ENCODE assay signal across 23 cellular contexts in genomic region chr11:107691003-107691402, GRCh38. TPM values are rescaled to one million over a fixed set of nuclear protein-coding genes. Genes with fewer than 3 reads are reported as not detected.
A peak's percentile ranks its signal among the peaks of the same experiment; 100 is the strongest.
DNase-seq lines count a peak whose midpoint lies in the region; ATAC-seq, FAIRE-seq and TF ChIP-seq lines count a peak whose summit lies in the region.
"Had no signal": no experiment of that assay in that cellular context is flagged by ENCODE, and none has a peak within 500 bp of the region (broad histone marks: within the 10 kb centered on the region; RNA-seq: fewer than 3 reads in every experiment).

No MANE protein-coding gene starts in this region.

- H2BK5ac ChIP-seq in IMR-90 (ENCODE audit: low read depth, low read length, poor library complexity, severe bottlenecking) = peak overlapping the region; percentile 51

- H3K27me3 ChIP-seq in IMR-90 (ENCODE audit: control insufficient read depth, insufficient read depth, low read length) (no peaks in the 10 kb centered on the region), foreskin keratinocyte (peaks cover 12% of the 10 kb centered on the region), HepG2 (ENCODE audit: control insufficient read depth in 1 of 2, insufficient read depth in 2 of 2, low read length in 2 of 2) (no peaks in the 10 kb centered on the region)
- H3K27me3 ChIP-seq: tibial nerve had no signal

- H3K4me1 Mint-ChIP-seq in type B pancreatic cell (ENCODE audit: unreplicated experiment) = no peaks in the 10 kb centered on the region
- H3K4me1 Mint-ChIP-seq: activated CD8-positive, alpha-beta memory T cell treated with anti-CD3 and anti-CD28 coated beads, Interleukin-2, amount 10 ng/mL, durations not matched to agents 7 days and 5 days had no signal

- no peak overlapping the region for H2AK5ac ChIP-seq in IMR-90 (ENCODE audit: low read depth, low read length)

- BruUV-seq in IMR-90 (replicated peaks; lab: Mats Ljungman, UMichigan) (no TSS peak), HepG2 (replicated peaks; lab: Mats Ljungman, UMichigan) (no TSS peak)

- no peaks in the 10 kb centered on the region for H3K36me3 Mint-ChIP-seq in type B pancreatic cell
- H3K36me3 Mint-ChIP-seq: activated CD8-positive, alpha-beta memory T cell treated with anti-CD3 and anti-CD28 coated beads, Interleukin-2, amount 10 ng/mL, durations not matched to agents 7 days and 5 days; CD14-positive monocyte; natural killer cell treated with Interleukin-12 subunit alpha and Interleukin-12 subunit beta and Interleukin-15 and Interleukin-18, amount 100 ng/mL, for 72 hours had no signal

- H4K20me1 ChIP-seq in IMR-90 (ENCODE audit: insufficient read depth, low read length) (no peaks in the 10 kb centered on the region), HepG2 (ENCODE audit: insufficient read depth, low read length) (no peaks in the 10 kb centered on the region)

- H3K27me3 Mint-ChIP-seq in type B pancreatic cell = peaks cover 8% of the 10 kb centered on the region

- dilution Hi-C loops in IMR-90 (cut with HindIII; ENCODE audit: low sequenced_read_pairs, unreplicated experiment) = no loop called here

- H4K8ac ChIP-seq in IMR-90 (ENCODE audit: low read depth in 2 of 2, low read length in 2 of 2) = peak overlapping the region in 1 of 2 experiments; percentile 29; a peak in 2 of 4 replicates

- H2BK20ac ChIP-seq in IMR-90 (ENCODE audit: low read depth, low read length) = no peak overlapping the region

- H3K27ac Mint-ChIP-seq in type B pancreatic cell = no peak overlapping the region
- H3K27ac Mint-ChIP-seq: activated CD8-positive, alpha-beta memory T cell treated with anti-CD3 and anti-CD28 coated beads, Interleukin-2, amount 10 ng/mL, durations not matched to agents 7 days and 5 days; CD14-positive monocyte; natural killer cell treated with Interleukin-12 subunit alpha and Interleukin-12 subunit beta and Interleukin-15 and Interleukin-18, amount 100 ng/mL, for 72 hours had no signal

- H3K56ac ChIP-seq in IMR-90 (ENCODE audit: extremely low read depth, insufficient read depth, low read length) = no peak overlapping the region

- no peak overlapping the region; the same call in 1 of the 2 replicates for H3K23ac ChIP-seq in IMR-90 (ENCODE audit: low read depth, low read length)

- peak overlapping the region; percentile 70; the same call in 1 of the 2 replicates for H4K5ac ChIP-seq in IMR-90 (ENCODE audit: low read depth, low read length)

- H4K91ac ChIP-seq in IMR-90 (ENCODE audit: insufficient read depth, low read depth, low read length) = no peak overlapping the region

- no peak overlapping the region for H3K27ac ChIP-seq in IMR-90 (ENCODE audit: insufficient read depth, low read length)
- no peak overlapping the region for H3K27ac ChIP-seq in foreskin keratinocyte
- H3K27ac ChIP-seq in HepG2 (ENCODE audit: extremely low read length, insufficient read depth, low read length) = no peak overlapping the region
- H3K27ac ChIP-seq: heart left ventricle, tibial nerve had no signal

- intact Hi-C loops in IMR-90 (cut with micrococcal nuclease) (no loop called here), HepG2 (cut with micrococcal nuclease; ENCODE audit: unreplicated experiment) (no loop called here)

- no peaks in the 10 kb centered on the region for H3K9me3 ChIP-seq in IMR-90 (ENCODE audit: control insufficient read depth, insufficient read depth, low read length)
- no peaks in the 10 kb centered on the region for H3K9me3 ChIP-seq in HepG2 (ENCODE audit: low read length)
- H3K9me3 ChIP-seq: heart left ventricle, tibial nerve had no signal

- peak overlapping the region; percentile 43; the same call in 1 of the 2 replicates for H2BK120ac ChIP-seq in IMR-90 (ENCODE audit: low read depth, low read length)

- H3K4me2 ChIP-seq in IMR-90 (ENCODE audit: low read depth, low read length) (peak overlapping the region; percentile 50; the same call in 1 of the 2 replicates), HepG2 (ENCODE audit: low read depth, low read length) (no peak overlapping the region)

- no peak for TF ChIP-seq CTCF in IMR-90 (conservative IDR thresholded peaks at IDR 0.05; ENCODE audit: low read depth, low read length)
- no peak for TF ChIP-seq CTCF in astrocyte of the spinal cord (IDR thresholded peaks at IDR 0.05; ENCODE audit: low read depth, low read length)
- TF ChIP-seq CTCF in foreskin keratinocyte (conservative IDR thresholded peaks at IDR 0.05) = no peak
- TF ChIP-seq CTCF in type B pancreatic cell (conservative IDR thresholded peaks at IDR 0.05) = no peak
- no peak for TF ChIP-seq CTCF in HepG2 (CRISPR knock-in tag; IDR thresholded peaks at IDR 0.05)

- no peaks in the 10 kb centered on the region for H3K9me3 Mint-ChIP-seq in type B pancreatic cell
- H3K9me3 Mint-ChIP-seq: CD14-positive monocyte; natural killer cell treated with Interleukin-12 subunit alpha and Interleukin-12 subunit beta and Interleukin-15 and Interleukin-18, amount 100 ng/mL, for 72 hours had no signal

- no peaks in the 10 kb centered on the region for H3K36me3 ChIP-seq in IMR-90 (ENCODE audit: control insufficient read depth, insufficient read depth, low read length)
- no peaks in the 10 kb centered on the region for H3K36me3 ChIP-seq in HepG2 (replicated peaks in 1 of 2; ENCODE audit: control insufficient read depth in 1 of 2, insufficient read depth in 2 of 2, low read length in 2 of 2)
- H3K36me3 ChIP-seq: heart left ventricle, tibial nerve had no signal

- TF ChIP-seq POLR2A in IMR-90 (IDR thresholded peaks at IDR 0.05; ENCODE audit: low read depth, low read length) = no peak
- no peak for TF ChIP-seq POLR2A in GM18505 (IDR thresholded peaks at IDR 0.05; ENCODE audit: borderline replicate concordance, extremely low read depth, insufficient read depth, insufficient read length)
- no peak for TF ChIP-seq POLR2A in HepG2 (IDR thresholded peaks at IDR 0.05; ENCODE audit: insufficient read depth in 1 of 2, low read depth in 2 of 2, low read length in 2 of 2)

- no peaks in the 10 kb centered on the region for H3K9me1 ChIP-seq in IMR-90 (ENCODE audit: insufficient read depth, low read length)

- no CpG with 5 or more reads among the region's 3 CpGs for WGBS in IMR-90 (ENCODE audit: extremely low coverage in 2 of 2, insufficient read length in 1 of 2), 2 experiments
- 3% methylated on average over 3 of the region's 3 CpGs for WGBS in HepG2 (ENCODE audit: low lambda C conversion rate)

- CTCF ChIA-PET in IMR-90 (lab: Yijun Ruan, JAX) = no interaction called here
- CTCF ChIA-PET in HepG2 (lab: Yijun Ruan, JAX; ENCODE audit: low intra/inter-chr PET ratio, low total read pairs) = interaction anchor here (2.2 to 2.9 kb wide), 2 partner anchors 115 to 142 kb away, joined by 18 to 36 read pairs; no protein-coding TSS in a partner anchor

- no peak for TF ChIP-seq EP300 in HepG2 (IDR thresholded peaks at IDR 0.05; ENCODE audit: low read depth in 2 of 2, low read length in 2 of 2)
- TF ChIP-seq EP300 in HepG2 (CRISPR knock-in tag; IDR thresholded peaks at IDR 0.05; ENCODE audit: borderline replicate concordance) = no peak

- peak; percentile 33 for ATAC-seq in IMR-90 (ENCODE audit: low read depth)
- ATAC-seq in foreskin keratinocyte = peak; percentile 35
- ATAC-seq in GM18505 (IDR thresholded peaks at IDR 0.05; ENCODE audit: unreplicated experiment) = no peak
- no peak for ATAC-seq in HepG2
- ATAC-seq: activated CD8-positive, alpha-beta memory T cell treated with anti-CD3 and anti-CD28 coated beads, Interleukin-2, amount 10 ng/mL, durations not matched to agents 7 days and 5 days; heart left ventricle; natural killer cell treated with Interleukin-12 subunit alpha and Interleukin-12 subunit beta and Interleukin-15 and Interleukin-18, amount 100 ng/mL, for 72 hours had no signal

- no peak for TF ChIP-seq RAD21 in IMR-90 (IDR thresholded peaks at IDR 0.05; ENCODE audit: low read length)
- no peak for TF ChIP-seq RAD21 in HepG2 (CRISPR knock-in tag; IDR thresholded peaks at IDR 0.05)

- H3K14ac ChIP-seq in IMR-90 (replicated peaks; ENCODE audit: low read depth, low read length) = no peak overlapping the region

- H2AK9ac ChIP-seq in IMR-90 (replicated peaks; ENCODE audit: low read depth, low read length, poor library complexity) = no peak overlapping the region

- H2AFZ ChIP-seq in IMR-90 (replicated peaks; ENCODE audit: low read length, poor library complexity) = no peak overlapping the region
- no peak overlapping the region for H2AFZ ChIP-seq in HepG2 (ENCODE audit: low read length)

- POLR2A ChIA-PET in IMR-90 (lab: Charles Lee; ENCODE audit: unreplicated experiment) = no interaction called here
- POLR2A ChIA-PET in HepG2 (lab: Yijun Ruan, JAX) = no interaction called here

- no peak overlapping the region for H3K4me3 ChIP-seq in IMR-90 (ENCODE audit: insufficient read depth, low read depth, low read length)
- no peak overlapping the region for H3K4me3 ChIP-seq in astrocyte of the spinal cord (ENCODE audit: low read depth, low read length)
- no peak overlapping the region for H3K4me3 ChIP-seq in HepG2 (replicated peaks in 1 of 3; ENCODE audit: insufficient read depth in 1 of 3, low read depth in 2 of 3, low read length in 3 of 3)
- H3K4me3 ChIP-seq: heart left ventricle, tibial nerve had no signal

- H3K4me3 Mint-ChIP-seq in type B pancreatic cell = no peak overlapping the region
- H3K4me3 Mint-ChIP-seq: activated CD8-positive, alpha-beta memory T cell treated with anti-CD3 and anti-CD28 coated beads, Interleukin-2, amount 10 ng/mL, durations not matched to agents 7 days and 5 days; CD14-positive monocyte; natural killer cell treated with Interleukin-12 subunit alpha and Interleukin-12 subunit beta and Interleukin-15 and Interleukin-18, amount 100 ng/mL, for 72 hours had no signal

- 0 out of 3 replicates have a peak overlapping the region, but pooled peaks have one; percentile 10 for H2BK15ac ChIP-seq in IMR-90 (ENCODE audit: low read depth, low read length)

- DNase-seq in IMR-90 (peak; percentile 36), astrocyte of the spinal cord (ENCODE audit: low read depth, low spot score) (peak; percentile 59), foreskin keratinocyte (no peak), type B pancreatic cell (ENCODE audit: extremely low spot score, unreplicated experiment) (no peak), HepG2 (ENCODE audit: low spot score) (no peak), DMS 273 (lab: John Stamatoyannopoulos, UW; ENCODE audit: unreplicated experiment) (no peak)
- DNase-seq: activated CD4-positive, alpha-beta T cell treated with anti-CD3 and anti-CD28 coated beads for 1 hour; activated CD8-positive, alpha-beta memory T cell treated with anti-CD3 and anti-CD28 coated beads, Interleukin-2, amount 10 ng/mL, durations not matched to agents 7 days and 5 days; activated gamma-delta T cell; cortex of kidney; DMS79; heart left ventricle; NCI-H187 treated with DMSO at 0.1 percent for 48 hours; NCI-H524 treated with DMSO at 0.1 percent for 48 hours; stimulated activated naive CD4-positive, alpha-beta T cell; T-helper 9 cell had no signal

- H3K4me1 ChIP-seq in IMR-90 (ENCODE audit: control insufficient read depth, insufficient read depth, low read length) (peaks cover 4% of the 10 kb centered on the region; the same call in 1 of the 2 replicates), foreskin keratinocyte (peaks cover 2% of the 10 kb centered on the region), HepG2 (ENCODE audit: insufficient read depth, low read length) (no peaks in the 10 kb centered on the region)

- no peaks in the 10 kb centered on the region for H3K79me1 ChIP-seq in IMR-90 (ENCODE audit: low read depth in 1 of 2, low read length in 2 of 2)

- no peak overlapping the region; the same call in 1 of the 2 replicates for H3K9ac ChIP-seq in IMR-90 (ENCODE audit: low read depth, low read length)
- H3K9ac ChIP-seq in HepG2 (ENCODE audit: insufficient read depth, low read depth, low read length) = no peak overlapping the region

- peak overlapping the region; percentile 97; the same call in 1 of the 2 replicates for H3K18ac ChIP-seq in IMR-90 (ENCODE audit: low read depth, low read length)

- in situ Hi-C loops in IMR-90 (cut with MboI; ENCODE audit: low sequenced_read_pairs) = loop anchor here (5.0 kb wide), 1 partner anchor 124 kb away; the partner anchor contains the start of gene ALKBH8
- in situ Hi-C loops in astrocyte of the spinal cord (cut with HindIII; ENCODE audit: low sequenced_read_pairs) = no loop called here
- in situ Hi-C loops in HepG2 (cut with HindIII; ENCODE audit: extremely low pct_ligation_motif_present, low pct_unique_long_range_greater_than_20kb) = loop anchor here (5.0 kb wide), 1 partner anchor 124 kb away; the partner anchor contains the start of gene ALKBH8

- H3K79me2 ChIP-seq in HepG2 (ENCODE audit: insufficient read depth, low read length) = no peaks in the 10 kb centered on the region

- no peak for FAIRE-seq in HepG2 (lab: Jason Lieb, UNC)
- FAIRE-seq: islet of Langerhans had no signal

- H3K4ac ChIP-seq in IMR-90 (ENCODE audit: low read depth, low read length) = no peak overlapping the region

RNA-seq across cellular contexts. Expression of gene SLN, which starts 20.9 kb away (rescaled TPM):
- total RNA-seq in IMR-90 (2012; rRNA removed) (not detected in 2 replicates), foreskin keratinocyte (not detected in 2 replicates), type B pancreatic cell (ENCODE audit: low replicate concordance) (not detected in 2 replicates), HepG2 (2016; rRNA removed; fragmentation: Illumina TruSeq; extraction: Trizol) (not detected in 2 replicates)
- polyA plus RNA-seq in IMR-90 (2012; rRNA removed) (not detected in 2 replicates), foreskin keratinocyte (not detected in 2 replicates), HepG2 (2011; rRNA removed) (not detected in 2 replicates)
- polyA plus RNA-seq in IMR-90 (2012; cell fraction: cytosol; rRNA removed) = not detected in 2 replicates
- not detected in 2 replicates for polyA plus RNA-seq in IMR-90 (2012; cell fraction: nucleus; rRNA removed; ENCODE audit: low replicate concordance)
- not detected in 2 replicates for total RNA-seq in HepG2 (2016; cell fraction: cytosol; rRNA removed; fragmentation: Illumina TruSeq; extraction: Trizol; ENCODE audit: low read depth)
- total RNA-seq in HepG2 (2016; cell fraction: insoluble cytoplasmic fraction; rRNA removed; fragmentation: Illumina TruSeq; extraction: Trizol) = not detected in 2 replicates
- not detected in 2 replicates for total RNA-seq in HepG2 (2016; cell fraction: membrane; rRNA removed; fragmentation: Illumina TruSeq; extraction: Trizol)
- not detected in 2 replicates for total RNA-seq in HepG2 (2016; cell fraction: nucleus; rRNA removed; fragmentation: Illumina TruSeq; extraction: Trizol)
- not detected in 2 replicates for polyA plus RNA-seq in HepG2 (2011; cell fraction: cytosol; rRNA removed)
- polyA plus RNA-seq in HepG2 (2011; cell fraction: nucleus; rRNA removed) = not detected in 2 replicates
- polyA plus RNA-seq in HepG2 (2012) = not detected in 2 replicates
- not detected in 2 replicates for polyA plus RNA-seq in HepG2 (2016; cell fraction: cytosol; fragmentation: Illumina TruSeq; extraction: Trizol; ENCODE audit: low read depth)
- not detected in 2 replicates for polyA plus RNA-seq in HepG2 (2016; cell fraction: insoluble cytoplasmic fraction; fragmentation: Illumina TruSeq; extraction: Trizol; ENCODE audit: low read depth)
- not detected in 2 replicates for polyA plus RNA-seq in HepG2 (2016; cell fraction: membrane; fragmentation: Illumina TruSeq; extraction: Trizol; ENCODE audit: low read depth)
- not detected in 2 replicates for polyA plus RNA-seq in HepG2 (2016; cell fraction: nucleus; fragmentation: Illumina TruSeq; extraction: Trizol; ENCODE audit: insufficient read depth, low read depth)
- not detected in 2 replicates for polyA minus RNA-seq in HepG2 (2011; rRNA and poly(A)+ RNA removed; ENCODE audit: low replicate concordance)
- polyA minus RNA-seq in HepG2 (2011; cell fraction: cytosol; rRNA and poly(A)+ RNA removed) = not detected in 2 replicates
- polyA minus RNA-seq in HepG2 (2011; cell fraction: nucleus; rRNA and poly(A)+ RNA removed) = not detected in 2 replicates
- total RNA-seq: activated CD8-positive, alpha-beta memory T cell treated with anti-CD3 and anti-CD28 coated beads, Interleukin-2, amount 10 ng/mL, durations not matched to agents 7 days and 5 days; lung microvascular endothelial cell; natural killer cell treated with Interleukin-12 subunit alpha and Interleukin-12 subunit beta and Interleukin-15 and Interleukin-18, amount 100 ng/mL, for 72 hours; pulmonary artery endothelial cell had no signal
- polyA plus RNA-seq: CD14-positive monocyte had no signal

Comparison
In these comparisons a context has a peak if more than half of its experiments do, and no peak if none do; other contexts are left out.
1. ATAC-seq: peak in IMR-90 (single experiment) and foreskin keratinocyte (single experiment); none in GM18505 (single experiment) and HepG2 (single experiment).
2. DNase-seq: peak in IMR-90 (single experiment) and astrocyte of the spinal cord (single experiment); none in foreskin keratinocyte (0 of 2), type B pancreatic cell (single experiment), HepG2 (single experiment) and DMS 273 (single experiment).